14 cellular contexts compared by ENCODE assay signal in genomic region chr9:8338742-8339425, GRCh38.
DNase-seq lines count a peak whose midpoint lies in the region; ATAC-seq and TF ChIP-seq lines count a peak whose summit lies in the region.
"Had no signal": no experiment of that assay in that cellular context is flagged by ENCODE, and none has a peak within 500 bp of the region (broad histone marks: within the 10 kb centered on the region; RNA-seq: fewer than 3 reads in every experiment).

No MANE protein-coding gene starts in this region.

- H3K4me2 ChIP-seq in hepatocyte (no peak overlapping the region), Karpas-422 (ENCODE audit: low read depth, low read length, poor library complexity, severe bottlenecking) (no peak overlapping the region)

- H3K27ac ChIP-seq in heart left ventricle = no peak overlapping the region
- no peak overlapping the region for H3K27ac ChIP-seq in left ventricle myocardium inferior (replicated peaks)
- peak overlapping the region; percentile 8 for H3K27ac ChIP-seq in hepatocyte
- H3K27ac ChIP-seq in foreskin keratinocyte = no peak overlapping the region
- no peak overlapping the region for H3K27ac ChIP-seq in Karpas-422 (ENCODE audit: low read length)
- H3K27ac ChIP-seq: C4-2B had no signal

- TF ChIP-seq POLR2A in heart left ventricle (IDR thresholded peaks at IDR 0.05) = no peak

- POLR2A ChIA-PET in activated CD8-positive, alpha-beta T cell treated with anti-CD3 and anti-CD28 coated beads, Interleukin-2, amount 10 ng/mL, durations not matched to agents 7 days and 5 days (lab: Charles Lee) = no interaction called here

- H4K20me1 ChIP-seq in hepatocyte (ENCODE audit: insufficient read depth, poor library complexity, severe bottlenecking) (no peaks in the 10 kb centered on the region), Karpas-422 (ENCODE audit: insufficient read depth, low read depth, low read length) (no peaks in the 10 kb centered on the region)

- H3K9me2 ChIP-seq in hepatocyte (replicated peaks; ENCODE audit: insufficient read depth) (no peaks in the 10 kb centered on the region), Karpas-422 (replicated peaks; ENCODE audit: insufficient read depth, low read length) (no peaks in the 10 kb centered on the region)

- no peak overlapping the region for H3K4me3 Mint-ChIP-seq in activated CD8-positive, alpha-beta T cell treated with anti-CD3 and anti-CD28 coated beads, Interleukin-2, amount 10 ng/mL, durations not matched to agents 7 days and 5 days

- no peak overlapping the region for H3K4me3 ChIP-seq in heart left ventricle
- no peak overlapping the region for H3K4me3 ChIP-seq in left ventricle myocardium inferior
- no peak overlapping the region for H3K4me3 ChIP-seq in choroid plexus epithelial cell (ENCODE audit: low read depth, low read length)
- H3K4me3 ChIP-seq in hepatocyte = no peak overlapping the region
- no peak overlapping the region for H3K4me3 ChIP-seq in Karpas-422 (ENCODE audit: low read length)

- intact Hi-C loops in heart left ventricle (cut with DNase I) = no loop called here
- intact Hi-C loops in left ventricle myocardium inferior (cut with micrococcal nuclease) = no loop called here

- peaks cover 0 to 13% (median 2%) of the 10 kb centered on the region in 12 donors for H3K4me1 ChIP-seq in heart left ventricle
- H3K4me1 ChIP-seq in left ventricle myocardium inferior = peaks cover 18% of the 10 kb centered on the region
- H3K4me1 ChIP-seq in hepatocyte (ENCODE audit: insufficient read depth) = peaks cover 4% of the 10 kb centered on the region
- H3K4me1 ChIP-seq in foreskin keratinocyte = no peaks in the 10 kb centered on the region
- H3K4me1 ChIP-seq in Karpas-422 (ENCODE audit: low read length) = no peaks in the 10 kb centered on the region

- H3K27me3 ChIP-seq in heart left ventricle (no peaks in the 10 kb centered on the region), left ventricle myocardium inferior (ENCODE audit: low read depth) (no peaks in the 10 kb centered on the region), hepatocyte (no peaks in the 10 kb centered on the region), foreskin keratinocyte (no peaks in the 10 kb centered on the region), Karpas-422 (ENCODE audit: low read length) (no peaks in the 10 kb centered on the region)

- 37 to 54% (median 45%) methylated on average over 4 of the region's 4 CpGs for WGBS in heart left ventricle, 4 donors
- WGBS in hepatocyte (ENCODE audit: low lambda C conversion rate, missing lambda C conversion rate) = 90% methylated on average over 4 of the region's 4 CpGs

- no peaks in the 10 kb centered on the region for H3K4me1 Mint-ChIP-seq in activated CD8-positive, alpha-beta T cell treated with anti-CD3 and anti-CD28 coated beads, Interleukin-2, amount 10 ng/mL, durations not matched to agents 7 days and 5 days (ENCODE audit: low read depth)

- H3K36me3 Mint-ChIP-seq in activated CD8-positive, alpha-beta T cell treated with anti-CD3 and anti-CD28 coated beads, Interleukin-2, amount 10 ng/mL, durations not matched to agents 7 days and 5 days (ENCODE audit: low read depth) = no peaks in the 10 kb centered on the region

- DNase-seq in heart left ventricle (no peak), left ventricle myocardium inferior (no peak), choroid plexus epithelial cell (ENCODE audit: low read depth) (peak; percentile 35), hepatocyte (ENCODE audit: low spot score) (no peak), foreskin keratinocyte (no peak), iPS-NIHi7 (ENCODE audit: extremely low spot score) (no peak), Karpas-422 (no peak)
- no peak for DNase-seq in activated CD8-positive, alpha-beta T cell treated with anti-CD3 and anti-CD28 coated beads, Interleukin-2, amount 10 ng/mL, durations not matched to agents 7 days and 5 days
- DNase-seq: MV-4-11, NCI-H1417 treated with DMSO at 0.1 percent for 48 hours, NCI-H2081, NCI-H526 treated with DMSO at 0.1 percent for 48 hours, OCI-M1 had no signal

- no peaks in the 10 kb centered on the region for H3K27me3 Mint-ChIP-seq in activated CD8-positive, alpha-beta T cell treated with anti-CD3 and anti-CD28 coated beads, Interleukin-2, amount 10 ng/mL, durations not matched to agents 7 days and 5 days (ENCODE audit: low read depth)

- H2AFZ ChIP-seq in hepatocyte (no peak overlapping the region), Karpas-422 (ENCODE audit: low read length) (no peak overlapping the region)

- peak; percentile 42 to 64 (median 58) for ATAC-seq in heart left ventricle
- ATAC-seq in foreskin keratinocyte = no peak
- no peak for ATAC-seq in activated CD8-positive, alpha-beta T cell treated with anti-CD3 and anti-CD28 coated beads, Interleukin-2, amount 10 ng/mL, durations not matched to agents 7 days and 5 days

- no peak overlapping the region for H3K9ac ChIP-seq in Karpas-422 (ENCODE audit: low read length)

- H3K9me3 Mint-ChIP-seq in activated CD8-positive, alpha-beta T cell treated with anti-CD3 and anti-CD28 coated beads, Interleukin-2, amount 10 ng/mL, durations not matched to agents 7 days and 5 days (ENCODE audit: insufficient read depth) = peaks cover 3% of the 10 kb centered on the region

- H3K27ac Mint-ChIP-seq in activated CD8-positive, alpha-beta T cell treated with anti-CD3 and anti-CD28 coated beads, Interleukin-2, amount 10 ng/mL, durations not matched to agents 7 days and 5 days = no peak overlapping the region

- H3K36me3 ChIP-seq in heart left ventricle (no peaks in the 10 kb centered on the region), left ventricle myocardium inferior (no peaks in the 10 kb centered on the region), hepatocyte (replicated peaks; ENCODE audit: insufficient read depth, low read depth) (no peaks in the 10 kb centered on the region), Karpas-422 (ENCODE audit: insufficient read depth, low read length) (no peaks in the 10 kb centered on the region)

- CTCF ChIA-PET in activated CD8-positive, alpha-beta T cell treated with anti-CD3 and anti-CD28 coated beads, Interleukin-2, amount 10 ng/mL, durations not matched to agents 7 days and 5 days (lab: Charles Lee) = no interaction called here

- H3K79me2 ChIP-seq in hepatocyte (no peaks in the 10 kb centered on the region), Karpas-422 (ENCODE audit: low read length) (no peaks in the 10 kb centered on the region)

- TF ChIP-seq CTCF in heart left ventricle (IDR thresholded peaks at IDR 0.05) = no peak
- no peak for TF ChIP-seq CTCF in left ventricle myocardium inferior (IDR thresholded peaks at IDR 0.05; ENCODE audit: borderline replicate concordance)
- TF ChIP-seq CTCF in choroid plexus epithelial cell (conservative IDR thresholded peaks at IDR 0.05; ENCODE audit: low read depth, low read length) = no peak
- no peak for TF ChIP-seq CTCF in hepatocyte (IDR thresholded peaks at IDR 0.05; ENCODE audit: poor library complexity)
- no peak for TF ChIP-seq CTCF in foreskin keratinocyte (conservative IDR thresholded peaks at IDR 0.05)

- H3K9me3 ChIP-seq in heart left ventricle = no peaks in the 10 kb centered on the region
- H3K9me3 ChIP-seq in left ventricle myocardium inferior (replicated peaks) = no peaks in the 10 kb centered on the region
- H3K9me3 ChIP-seq in hepatocyte (ENCODE audit: low read depth) = no peaks in the 10 kb centered on the region
- peaks cover 4% of the 10 kb centered on the region; the same call in 1 of the 2 replicates for H3K9me3 ChIP-seq in Karpas-422 (ENCODE audit: low read length)

Comparison
In these comparisons a context has a peak if more than half of its experiments do, and no peak if none do; other contexts are left out.
1. ATAC-seq: peak in heart left ventricle (4 of 4); none in foreskin keratinocyte (single experiment) and activated CD8-positive, alpha-beta T cell treated with anti-CD3 and anti-CD28 coated beads, Interleukin-2, amount 10 ng/mL, durations not matched to agents 7 days and 5 days (single experiment).